ENCODE assay signal across 6 cellular contexts in the genomic region with DNA sequence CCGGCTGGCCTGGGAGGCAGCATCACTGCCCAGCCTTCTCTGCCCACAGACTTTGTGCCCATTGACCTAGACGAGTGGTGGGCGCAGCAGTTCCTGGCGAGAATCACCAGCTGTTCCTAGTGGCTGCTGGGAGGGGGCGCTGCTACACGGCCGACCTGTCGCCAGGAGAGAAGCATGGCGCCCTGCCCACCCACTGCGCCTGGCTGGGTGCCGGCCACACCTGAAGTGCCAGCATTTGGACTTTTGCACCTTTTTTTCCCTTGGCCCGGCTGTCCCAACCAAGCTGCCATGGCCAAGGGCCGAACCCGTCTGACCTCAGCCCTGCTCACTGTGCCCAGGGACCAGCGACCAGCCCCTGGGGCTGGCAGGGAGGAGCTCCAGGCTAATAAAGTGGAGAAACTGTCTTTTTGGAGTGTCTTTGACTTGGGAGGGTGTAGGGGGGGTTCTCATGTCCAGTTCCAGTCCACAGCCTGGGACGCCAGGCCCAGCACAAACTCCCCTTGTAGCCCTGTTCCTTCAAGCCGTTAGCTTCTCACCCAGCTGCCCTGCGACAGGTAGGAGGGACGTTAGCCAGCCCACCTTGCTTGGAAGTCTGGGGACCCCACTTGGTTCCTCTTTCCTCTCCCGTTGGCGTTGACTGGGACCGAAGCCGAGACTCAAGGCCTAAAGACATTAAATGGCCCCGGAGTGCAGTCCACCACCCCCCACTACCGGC. TPM values are rescaled to one million over a fixed set of nuclear protein-coding genes. Genes with fewer than 3 reads are reported as not detected.
DNase-seq lines count a peak whose midpoint lies in the region; ATAC-seq and TF ChIP-seq lines count a peak whose summit lies in the region.

No MANE protein-coding gene starts in this region.

- 43% methylated on average over 16 of the region's 25 CpGs; no CpG with 5 or more reads in 1 of the 2 experiments for WGBS in IMR-90 (ENCODE audit: extremely low coverage in 2 of 2, insufficient read length in 1 of 2), 2 experiments
- WGBS in tibial nerve, 2 donors: 29 to 32% methylated on average over 18 to 21 of the region's 25 CpGs

- peak overlapping the region; percentile 79 for H3K9ac ChIP-seq in IMR-90 (ENCODE audit: low read depth, low read length)

- no peak for TF ChIP-seq POLR2A in IMR-90 (IDR thresholded peaks at IDR 0.05; ENCODE audit: low read depth, low read length)
- no peak for TF ChIP-seq POLR2A in tibial nerve (IDR thresholded peaks at IDR 0.05)

- peak overlapping the region; percentile 96 for H2AFZ ChIP-seq in IMR-90 (replicated peaks; ENCODE audit: low read length, poor library complexity)

- no peak for TF ChIP-seq RAD21 in IMR-90 (IDR thresholded peaks at IDR 0.05; ENCODE audit: low read length)

- peak overlapping the region; percentile 85 for H4K5ac ChIP-seq in IMR-90 (ENCODE audit: low read depth, low read length)

- peak overlapping the region; percentile 76 for H3K23ac ChIP-seq in IMR-90 (ENCODE audit: low read depth, low read length)

- H3K4me1 ChIP-seq in IMR-90 (ENCODE audit: control insufficient read depth, insufficient read depth, low read length) (peaks cover 14% of the 10 kb centered on the region), tibial nerve (peaks cover 0 to 56% (median 22%) of the 10 kb centered on the region in 4 donors)

- H2BK120ac ChIP-seq in IMR-90 (ENCODE audit: low read depth, low read length): no peak overlapping the region

- peak overlapping the region; percentile 90 for H2BK5ac ChIP-seq in IMR-90 (ENCODE audit: low read depth, low read length, poor library complexity, severe bottlenecking)

- H3K9me3 ChIP-seq in IMR-90 (ENCODE audit: control insufficient read depth, insufficient read depth, low read length) (no peaks in the 10 kb centered on the region), tibial nerve (no peaks in the 10 kb centered on the region)

- dilution Hi-C loops in IMR-90 (cut with HindIII; ENCODE audit: low sequenced_read_pairs, unreplicated experiment): no loop called here

- ATAC-seq in IMR-90 (ENCODE audit: low read depth): no peak

- H3K79me1 ChIP-seq in IMR-90 (ENCODE audit: low read depth in 1 of 2, low read length in 2 of 2): peaks cover 12 to 46% of the 10 kb centered on the region in 2 experiments; a peak in 3 of 4 replicates

- DNase-seq in AG09319 (ENCODE audit: extremely low read depth, low read depth) (no peak), IMR-90 (no peak), iPS-NIHi11 (ENCODE audit: low spot score) (peak; percentile 75), tibial nerve (ENCODE audit: low spot score in 2 of 2) (no peak), islet precursor cell (no peak)
- peak; percentile 38 for DNase-seq in activated CD4-positive, alpha-beta T cell treated with anti-CD3 and anti-CD28 coated beads, Interleukin-2, amount 50 U/mL, for 1 hour

- no peak overlapping the region for H2BK20ac ChIP-seq in IMR-90 (ENCODE audit: low read depth, low read length)

- H3K27me3 ChIP-seq in IMR-90 (ENCODE audit: control insufficient read depth, insufficient read depth, low read length) (no peaks in the 10 kb centered on the region), tibial nerve (no peaks in the 10 kb centered on the region)

- H4K20me1 ChIP-seq in IMR-90 (ENCODE audit: insufficient read depth, low read length): no peaks in the 10 kb centered on the region

- POLR2A ChIA-PET in IMR-90 (lab: Charles Lee; ENCODE audit: unreplicated experiment): no interaction called here

- H3K4ac ChIP-seq in IMR-90 (ENCODE audit: low read depth, low read length): peak overlapping the region; percentile 85

- BruUV-seq in IMR-90 (replicated peaks; lab: Mats Ljungman, UMichigan): no TSS peak

- H3K27ac ChIP-seq in IMR-90 (ENCODE audit: insufficient read depth, low read length) (peak overlapping the region; percentile 85), tibial nerve (peak overlapping the region; percentile 70 to 91 (median 90))

- peak overlapping the region; percentile 68; the same call in 1 of the 2 replicates for H4K91ac ChIP-seq in IMR-90 (ENCODE audit: insufficient read depth, low read depth, low read length)

- H3K4me3 ChIP-seq in IMR-90 (ENCODE audit: insufficient read depth, low read depth, low read length) (peak overlapping the region; percentile 59), tibial nerve (peak overlapping the region; percentile 42 to 93 (median 66))

- no peak for TF ChIP-seq EP300 in tibial nerve (IDR thresholded peaks at IDR 0.05)

- in situ Hi-C loops in IMR-90 (cut with MboI; ENCODE audit: low sequenced_read_pairs): loop anchor here (10.0 kb wide), 1 partner anchor 253 kb away; a partner anchor contains a TSS

- H3K9me1 ChIP-seq in IMR-90 (ENCODE audit: insufficient read depth, low read length): peaks cover 15% of the 10 kb centered on the region

- peak; percentile 43 for TF ChIP-seq CTCF in AG09319 (IDR thresholded peaks at IDR 0.05; ENCODE audit: low read depth, low read length)
- peak; percentile 37 for TF ChIP-seq CTCF in IMR-90 (conservative IDR thresholded peaks at IDR 0.05; ENCODE audit: low read depth, low read length)
- peak in 4 of 5 experiments; percentile 26 to 34 (median 30) for TF ChIP-seq CTCF in tibial nerve (IDR thresholded peaks at IDR 0.05)

- H3K56ac ChIP-seq in IMR-90 (ENCODE audit: extremely low read depth, insufficient read depth, low read length): peak overlapping the region; percentile 22; the same call in 1 of the 2 replicates

- H2AK5ac ChIP-seq in IMR-90 (ENCODE audit: low read depth, low read length): peak overlapping the region; percentile 48

- H3K18ac ChIP-seq in IMR-90 (ENCODE audit: low read depth, low read length): no peak overlapping the region

- H3K36me3 ChIP-seq in IMR-90 (ENCODE audit: control insufficient read depth, insufficient read depth, low read length): peaks cover 1% of the 10 kb centered on the region; the same call in 1 of the 2 replicates
- H3K36me3 ChIP-seq in tibial nerve: peaks cover 0 to 23% (median 0%) of the 10 kb centered on the region in 3 donors

- peak overlapping the region; percentile 70 to 80 for H4K8ac ChIP-seq in IMR-90 (ENCODE audit: low read depth in 2 of 2, low read length in 2 of 2)

- peak overlapping the region; percentile 98 for H2AK9ac ChIP-seq in IMR-90 (replicated peaks; ENCODE audit: low read depth, low read length, poor library complexity)

- peak overlapping the region; percentile 46 for H3K14ac ChIP-seq in IMR-90 (replicated peaks; ENCODE audit: low read depth, low read length)

- intact Hi-C loops in IMR-90 (cut with micrococcal nuclease): no loop called here

- CTCF ChIA-PET in IMR-90 (lab: Yijun Ruan, JAX): interaction anchor here (0.8 kb wide), 1 partner anchor 12 kb away, joined by 3 read pairs; no protein-coding TSS in a partner anchor

- no peak overlapping the region for H2BK15ac ChIP-seq in IMR-90 (ENCODE audit: low read depth, low read length)

- H3K4me2 ChIP-seq in IMR-90 (ENCODE audit: low read depth, low read length): peak overlapping the region; percentile 99

TF ChIP-seq in IMR-90, 13 proteins besides CTCF, POLR2A, EP300 and RAD21 (continues in another document):
- TF ChIP-seq NFE2L2 (IDR thresholded peaks at IDR 0.05; ENCODE audit: low read depth, low read length): no peak
- no peak for TF ChIP-seq MXI1 (IDR thresholded peaks at IDR 0.05; ENCODE audit: borderline replicate concordance, low read depth, low read length)
- no peak for TF ChIP-seq MAZ (IDR thresholded peaks at IDR 0.05; ENCODE audit: borderline replicate concordance, low read depth, low read length)
- no peak for TF ChIP-seq CHD1 (IDR thresholded peaks at IDR 0.05; ENCODE audit: low read depth, low read length)
- TF ChIP-seq, protein P1, sequence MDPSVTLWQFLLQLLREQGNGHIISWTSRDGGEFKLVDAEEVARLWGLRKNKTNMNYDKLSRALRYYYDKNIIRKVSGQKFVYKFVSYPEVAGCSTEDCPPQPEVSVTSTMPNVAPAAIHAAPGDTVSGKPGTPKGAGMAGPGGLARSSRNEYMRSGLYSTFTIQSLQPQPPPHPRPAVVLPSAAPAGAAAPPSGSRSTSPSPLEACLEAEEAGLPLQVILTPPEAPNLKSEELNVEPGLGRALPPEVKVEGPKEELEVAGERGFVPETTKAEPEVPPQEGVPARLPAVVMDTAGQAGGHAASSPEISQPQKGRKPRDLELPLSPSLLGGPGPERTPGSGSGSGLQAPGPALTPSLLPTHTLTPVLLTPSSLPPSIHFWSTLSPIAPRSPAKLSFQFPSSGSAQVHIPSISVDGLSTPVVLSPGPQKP (IDR thresholded peaks at IDR 0.05; ENCODE audit: borderline replicate concordance, low read depth, low read length): no peak
- TF ChIP-seq FOS (IDR thresholded peaks at IDR 0.05; ENCODE audit: low read depth, low read length): no peak
- TF ChIP-seq MAFK (IDR thresholded peaks at IDR 0.05; ENCODE audit: low read depth, low read length): no peak
- no peak for TF ChIP-seq RCOR1 (IDR thresholded peaks at IDR 0.05; ENCODE audit: insufficient replicate concordance, low read length)

RNA-seq across cellular contexts. Expression of a gene that starts 0.9 kb away (rescaled TPM):
- total RNA-seq in IMR-90 (2012; rRNA removed) (1.4 and 1.7 TPM in 2 replicates), tibial nerve (10 to 100 TPM; 26.9 to 83.7 (median 54.1) TPM)
- polyA plus RNA-seq in IMR-90 (2012; rRNA removed): 18.7 and 21.7 TPM in 2 replicates
- 7.5 and 8.1 TPM in 2 replicates for polyA plus RNA-seq in IMR-90 (2012; cell fraction: cytosol; rRNA removed)
- polyA plus RNA-seq in IMR-90 (2012; cell fraction: nucleus; rRNA removed; ENCODE audit: low replicate concordance): 118 and 402 TPM in 2 replicates

RNA-seq across cellular contexts. Expression of a gene that starts 6.6 kb away (rescaled TPM):
- total RNA-seq in IMR-90 (2012; rRNA removed) (6.3 and 8.6 TPM in 2 replicates), tibial nerve (10 to 100 TPM; 20.8 to 37.7 (median 32.4) TPM)
- 19.6 and 27.9 TPM in 2 replicates for polyA plus RNA-seq in IMR-90 (2012; rRNA removed)
- polyA plus RNA-seq in IMR-90 (2012; cell fraction: cytosol; rRNA removed): 25.3 and 26.7 TPM in 2 replicates
- polyA plus RNA-seq in IMR-90 (2012; cell fraction: nucleus; rRNA removed; ENCODE audit: low replicate concordance): 21.2 and 46.6 TPM in 2 replicates

RNA-seq across cellular contexts. Expression of a gene that starts 12.1 kb away (rescaled TPM):
- total RNA-seq in IMR-90 (2012; rRNA removed): 40.8 and 46.8 TPM in 2 replicates
- 128 and 184 TPM in 2 replicates for polyA plus RNA-seq in IMR-90 (2012; rRNA removed)
- polyA plus RNA-seq in IMR-90 (2012; cell fraction: cytosol; rRNA removed): 259 and 357 TPM in 2 replicates
- 117 and 422 TPM in 2 replicates for polyA plus RNA-seq in IMR-90 (2012; cell fraction: nucleus; rRNA removed; ENCODE audit: low replicate concordance)
- total RNA-seq in tibial nerve: 100 to 1,000 TPM; 147 to 204 (median 176) TPM

RNA-seq across cellular contexts. Expression of a gene that starts 17.4 kb away (rescaled TPM):
- total RNA-seq in IMR-90 (2012; rRNA removed) (not detected in 2 replicates), tibial nerve (1 to 10 TPM in 3 of 4 donors, under 1 TPM in 1; 0.66 to 3.9 (median 1.8) TPM)
- polyA plus RNA-seq in IMR-90 (2012; rRNA removed): 0.10 and 0.23 TPM in 2 replicates
- 0.08 and 0.24 TPM in 2 replicates for polyA plus RNA-seq in IMR-90 (2012; cell fraction: cytosol; rRNA removed)
- 0.44 and 2.5 TPM in 2 replicates for polyA plus RNA-seq in IMR-90 (2012; cell fraction: nucleus; rRNA removed; ENCODE audit: low replicate concordance)

RNA-seq across cellular contexts. Expression of a gene that starts 19.7 kb away (rescaled TPM):
- total RNA-seq in IMR-90 (2012; rRNA removed) (20.0 and 20.3 TPM in 2 replicates), tibial nerve (100 to 1,000 TPM in 3 of 4 donors, 10 to 100 TPM in 1; 68.6 to 188 (median 106) TPM)
- polyA plus RNA-seq in IMR-90 (2012; rRNA removed): 181 and 228 TPM in 2 replicates
- 70.1 and 99.5 TPM in 2 replicates for polyA plus RNA-seq in IMR-90 (2012; cell fraction: cytosol; rRNA removed)
- 1,124 and 3,095 TPM in 2 replicates for polyA plus RNA-seq in IMR-90 (2012; cell fraction: nucleus; rRNA removed; ENCODE audit: low replicate concordance)

Comparison
In these comparisons a context has a peak if more than half of its experiments do, and no peak if none do; other contexts are left out.
1. DNase-seq: peak in activated CD4-positive, alpha-beta T cell treated with anti-CD3 and anti-CD28 coated beads, Interleukin-2, amount 50 U/mL, for 1 hour (single experiment) and iPS-NIHi11 (single experiment); none in AG09319 (single experiment), IMR-90 (single experiment), tibial nerve (0 of 2) and islet precursor cell (single experiment).
2. RNA of a gene that starts 0.9 kb away (total RNA-seq): 26.9 to 83.7 TPM in tibial nerve; 1.4 to 1.7 TPM in IMR-90; every median in the first group is over 10 times any median in the second.
3. Peak in every context shown above with its lines, with median percentiles within 50 percentile points of each other: CTCF ChIP-seq.